17 cellular contexts compared by ENCODE assay signal in the genomic region with DNA sequence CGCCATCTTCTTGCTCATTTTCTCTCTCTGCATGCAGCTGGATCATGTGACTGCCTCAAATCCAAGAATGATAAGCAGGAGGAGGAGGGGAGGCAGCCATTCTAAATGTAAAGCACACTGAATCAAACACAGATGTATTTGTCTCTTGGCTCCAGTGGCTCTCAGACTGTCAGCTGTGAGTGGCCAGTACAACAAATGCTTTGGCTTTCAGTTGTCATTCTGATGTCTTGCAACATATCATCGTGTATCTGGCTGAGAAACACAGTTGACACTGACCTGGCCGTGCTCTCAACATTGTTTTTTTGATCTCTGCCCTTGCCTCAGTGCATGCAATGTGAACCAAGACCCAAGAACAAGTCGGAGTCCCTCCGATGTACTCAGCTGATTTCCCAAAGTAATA.
DNase-seq lines count a peak whose midpoint lies in the region; ATAC-seq and TF ChIP-seq lines count a peak whose summit lies in the region.
"Had no signal": no experiment of that assay in that cellular context is flagged by ENCODE, and none has a peak within 500 bp of the region (broad histone marks: within the 10 kb centered on the region; RNA-seq: fewer than 3 reads in every experiment).

No MANE protein-coding gene starts in this region.

- no peak overlapping the region for H3K9ac ChIP-seq in neural cell (ENCODE audit: low read length)

- intact Hi-C loops in left ventricle myocardium superior (cut with micrococcal nuclease) (no loop called here), cardiac septum (cut with DNase I) (loop anchor here (10.0 kb wide), 2 partner anchors 78 to 278 kb away; no protein-coding TSS in a partner anchor), sigmoid colon (cut with DNase I) (no loop called here), ascending aorta (cut with DNase I) (no loop called here)

- peak overlapping the region; percentile 27 for H2AFZ ChIP-seq in neural cell (ENCODE audit: low read depth, low read length)

- H3K4me1 ChIP-seq in sigmoid colon (peaks cover 0 to 26% (median 13%) of the 10 kb centered on the region in 4 donors), ascending aorta (peaks cover 3 to 17% of the 10 kb centered on the region in 2 donors)
- H3K4me1 ChIP-seq: A549 had no signal

- no peaks in the 10 kb centered on the region for H3F3A ChIP-seq in neural cell (ENCODE audit: insufficient read depth, low read length, poor library complexity, severe bottlenecking)

- TF ChIP-seq POLR2A in sigmoid colon (IDR thresholded peaks at IDR 0.05), result no peak

- H3K9me3 ChIP-seq in neural cell (ENCODE audit: low read length) (no peaks in the 10 kb centered on the region), sigmoid colon (no peaks in the 10 kb centered on the region), ascending aorta (no peaks in the 10 kb centered on the region)
- H3K9me3 ChIP-seq: A549, tibial artery had no signal

- no peak for TF ChIP-seq RAD21 in neural cell (conservative IDR thresholded peaks at IDR 0.05)

- no peaks in the 10 kb centered on the region for H4K20me1 ChIP-seq in neural cell (ENCODE audit: insufficient read depth)

- no peaks in the 10 kb centered on the region for H3K79me2 ChIP-seq in neural cell (replicated peaks; ENCODE audit: insufficient read depth, low read length)

- TF ChIP-seq EP300 in neural cell (conservative IDR thresholded peaks at IDR 0.05; ENCODE audit: poor library complexity, severe bottlenecking) (no peak), sigmoid colon (IDR thresholded peaks at IDR 0.05) (no peak)

- peak; percentile 57 for ATAC-seq in left ventricle myocardium superior
- ATAC-seq: A549; activated naive CD8-positive, alpha-beta T cell treated with anti-CD3 and anti-CD28 coated beads, Interleukin-2, amount 50 U/mL, for 24 hours had no signal

- H3K4me2 ChIP-seq in neural cell (ENCODE audit: low read length), result no peak overlapping the region
- H3K4me2 ChIP-seq: A549 had no signal

- TF ChIP-seq CTCF in foreskin fibroblast (IDR thresholded peaks at IDR 0.05; ENCODE audit: low read depth, low read length) (no peak), neural cell (IDR thresholded peaks at IDR 0.05; ENCODE audit: poor library complexity, severe bottlenecking) (no peak), sigmoid colon (IDR thresholded peaks at IDR 0.05) (no peak), ascending aorta (IDR thresholded peaks at IDR 0.05) (no peak)

- H3K36me3 ChIP-seq in neural cell (ENCODE audit: insufficient read depth, low read length), result no peaks in the 10 kb centered on the region
- H3K36me3 ChIP-seq in sigmoid colon, result no peaks in the 10 kb centered on the region
- peaks cover 0 to 3% of the 10 kb centered on the region in 2 donors for H3K36me3 ChIP-seq in ascending aorta
- H3K36me3 ChIP-seq: cardiac muscle cell, tibial artery had no signal

- H3K27me3 ChIP-seq in neural cell (ENCODE audit: insufficient read depth, low read depth, low read length), result no peaks in the 10 kb centered on the region
- no peaks in the 10 kb centered on the region for H3K27me3 ChIP-seq in sigmoid colon
- no peaks in the 10 kb centered on the region for H3K27me3 ChIP-seq in ascending aorta
- H3K27me3 ChIP-seq: cardiac muscle cell, tibial artery had no signal

- WGBS in sigmoid colon, 2 donors, result 79 to 83% methylated on average over 5 of the region's 5 CpGs

- DNase-seq in left ventricle myocardium superior (no peak), cardiac septum (ENCODE audit: low spot score) (no peak), foreskin fibroblast (peak; percentile 56 to 72), ACHN (no peak), sigmoid colon (no peak), ascending aorta (ENCODE audit: low spot score in 2 of 2) (no peak)
- no peak for DNase-seq in stimulated activated CD4-positive, alpha-beta T cell treated with anti-CD3 and anti-CD28 coated beads, Interleukin-1b, Interleukin-23, amount 100 ng/mL, for 48 hours
- DNase-seq: activated CD4-positive, CD25-positive, alpha-beta regulatory T cell treated with anti-CD3 and anti-CD28 coated beads, Interleukin-2, amount 50 U/mL, for 72 hours; activated naive CD8-positive, alpha-beta T cell treated with anti-CD3 and anti-CD28 coated beads, Interleukin-2, amount 50 U/mL, for 24 hours; CD4-positive, CD25-positive, alpha-beta regulatory T cell; NCI-H1417 treated with DMSO at 0.1 percent for 48 hours; NCI-H748 treated with DMSO at 0.1 percent for 48 hours; tibial artery had no signal

- in situ Hi-C loops in ACHN (cut with HindIII; ENCODE audit: low pct_ligation_motif_present, low pct_unique_long_range_greater_than_20kb, low sequenced_read_pairs), result no loop called here

- H3K9me2 ChIP-seq in neural cell (ENCODE audit: insufficient read depth, low read length), result no peaks in the 10 kb centered on the region

- H3K27ac ChIP-seq in neural cell (ENCODE audit: low read length) (no peak overlapping the region), sigmoid colon (no peak overlapping the region), ascending aorta (no peak overlapping the region)
- H3K27ac ChIP-seq: A549, cardiac muscle cell, SK-N-MC, tibial artery had no signal

- no peak overlapping the region for H3K4me3 ChIP-seq in foreskin fibroblast (ENCODE audit: low read depth in 1 of 2, low read length in 2 of 2)
- H3K4me3 ChIP-seq in neural cell (ENCODE audit: low read length), result no peak overlapping the region
- H3K4me3 ChIP-seq in sigmoid colon, result no peak overlapping the region
- H3K4me3 ChIP-seq in ascending aorta, result no peak overlapping the region
- H3K4me3 ChIP-seq: A549, cardiac muscle cell, SK-N-MC, tibial artery had no signal

TF ChIP-seq in neural cell, 6 proteins besides CTCF, POLR2A, EP300 and RAD21:
- no peak for TF ChIP-seq TAF1 (IDR thresholded peaks at IDR 0.05; ENCODE audit: low read depth)
- TF ChIP-seq, protein P1, sequence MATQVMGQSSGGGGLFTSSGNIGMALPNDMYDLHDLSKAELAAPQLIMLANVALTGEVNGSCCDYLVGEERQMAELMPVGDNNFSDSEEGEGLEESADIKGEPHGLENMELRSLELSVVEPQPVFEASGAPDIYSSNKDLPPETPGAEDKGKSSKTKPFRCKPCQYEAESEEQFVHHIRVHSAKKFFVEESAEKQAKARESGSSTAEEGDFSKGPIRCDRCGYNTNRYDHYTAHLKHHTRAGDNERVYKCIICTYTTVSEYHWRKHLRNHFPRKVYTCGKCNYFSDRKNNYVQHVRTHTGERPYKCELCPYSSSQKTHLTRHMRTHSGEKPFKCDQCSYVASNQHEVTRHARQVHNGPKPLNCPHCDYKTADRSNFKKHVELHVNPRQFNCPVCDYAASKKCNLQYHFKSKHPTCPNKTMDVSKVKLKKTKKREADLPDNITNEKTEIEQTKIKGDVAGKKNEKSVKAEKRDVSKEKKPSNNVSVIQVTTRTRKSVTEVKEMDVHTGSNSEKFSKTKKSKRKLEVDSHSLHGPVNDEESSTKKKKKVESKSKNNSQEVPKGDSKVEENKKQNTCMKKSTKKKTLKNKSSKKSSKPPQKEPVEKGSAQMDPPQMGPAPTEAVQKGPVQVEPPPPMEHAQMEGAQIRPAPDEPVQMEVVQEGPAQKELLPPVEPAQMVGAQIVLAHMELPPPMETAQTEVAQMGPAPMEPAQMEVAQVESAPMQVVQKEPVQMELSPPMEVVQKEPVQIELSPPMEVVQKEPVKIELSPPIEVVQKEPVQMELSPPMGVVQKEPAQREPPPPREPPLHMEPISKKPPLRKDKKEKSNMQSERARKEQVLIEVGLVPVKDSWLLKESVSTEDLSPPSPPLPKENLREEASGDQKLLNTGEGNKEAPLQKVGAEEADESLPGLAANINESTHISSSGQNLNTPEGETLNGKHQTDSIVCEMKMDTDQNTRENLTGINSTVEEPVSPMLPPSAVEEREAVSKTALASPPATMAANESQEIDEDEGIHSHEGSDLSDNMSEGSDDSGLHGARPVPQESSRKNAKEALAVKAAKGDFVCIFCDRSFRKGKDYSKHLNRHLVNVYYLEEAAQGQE (IDR thresholded peaks at IDR 0.05; ENCODE audit: borderline replicate concordance), result no peak
- TF ChIP-seq SMC3 (conservative IDR thresholded peaks at IDR 0.05; ENCODE audit: poor library complexity), result no peak
- TF ChIP-seq POLR2AphosphoS5 (IDR thresholded peaks at IDR 0.05), result no peak
- no peak for TF ChIP-seq MXI1 (conservative IDR thresholded peaks at IDR 0.05; ENCODE audit: poor library complexity, severe bottlenecking)
- TF ChIP-seq EZH2 (IDR thresholded peaks at IDR 0.05; ENCODE audit: borderline replicate concordance, insufficient read depth, low read length, poor library complexity, severe bottlenecking), result no peak
TF ChIP-seq in neural cell: peak in this region for 0.

Comparison
In these comparisons a context has a peak if more than half of its experiments do, and no peak if none do; other contexts are left out.
1. DNase-seq: peak in foreskin fibroblast (2 of 2); none in left ventricle myocardium superior (single experiment), cardiac septum (single experiment), ACHN (single experiment), sigmoid colon (single experiment), stimulated activated CD4-positive, alpha-beta T cell treated with anti-CD3 and anti-CD28 coated beads, Interleukin-1b, Interleukin-23, amount 100 ng/mL, for 48 hours (single experiment) and ascending aorta (0 of 2).